7 cellular contexts compared by ENCODE assay signal in the genomic region with DNA sequence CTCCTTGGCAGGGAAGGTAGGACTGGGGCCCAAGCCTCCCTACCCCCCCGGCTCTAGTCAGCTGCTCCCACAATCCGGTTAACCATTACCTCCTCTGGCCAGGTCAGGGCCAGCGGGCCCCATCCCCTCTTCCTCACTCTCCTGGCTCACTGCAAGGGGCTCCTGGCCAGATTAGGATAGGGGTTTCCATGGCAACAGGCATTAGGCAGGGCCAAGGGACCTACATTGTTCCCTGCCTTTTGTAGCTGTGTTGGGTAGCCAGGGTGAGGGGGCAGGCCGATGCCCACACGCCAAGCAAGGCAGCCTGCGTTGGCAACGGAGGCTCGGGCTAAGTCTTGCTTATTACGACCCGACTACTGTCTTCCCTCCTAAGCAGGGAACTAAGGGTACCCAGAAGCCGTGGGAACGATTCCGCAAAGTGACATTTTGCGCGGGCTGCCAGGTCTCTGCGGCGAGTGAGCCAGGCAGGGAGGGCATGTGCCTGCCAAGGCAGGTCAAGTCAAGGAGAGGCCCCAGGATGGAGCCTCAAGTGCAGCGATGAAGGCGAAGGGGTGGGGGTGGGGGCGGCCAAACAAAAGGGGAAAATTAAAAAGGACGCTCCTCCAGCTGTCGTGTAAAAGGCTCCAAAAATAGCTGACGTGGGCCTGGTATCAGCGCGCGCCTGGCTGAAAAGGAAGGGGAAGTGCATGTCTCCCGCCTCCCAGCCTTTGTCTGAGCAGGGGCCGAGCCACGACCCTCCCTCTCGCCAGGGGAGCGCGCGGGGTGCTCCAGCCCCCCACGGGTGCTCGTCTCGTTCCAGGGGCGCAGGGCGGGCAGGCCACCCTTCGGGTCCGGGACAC. TPM values are rescaled to one million over a fixed set of nuclear protein-coding genes. Genes with fewer than 3 reads are reported as not detected.
DNase-seq lines count a peak whose midpoint lies in the region; ATAC-seq, FAIRE-seq and TF ChIP-seq lines count a peak whose summit lies in the region.

No MANE protein-coding gene starts in this region.

- intact Hi-C loops in lower lobe of right lung (cut with DNase I): no loop called here

- no peaks in the 10 kb centered on the region for H4K20me1 ChIP-seq in SU-DHL-6 (ENCODE audit: low read depth, low read length)

- peak overlapping the region; percentile 73 for H2AFZ ChIP-seq in SU-DHL-6 (ENCODE audit: low read depth, low read length, severe bottlenecking)

- FAIRE-seq in GM12892 (lab: Jason Lieb, UNC): peak; percentile 83

- DNase-seq in GM12892 (ENCODE audit: insufficient read length): no peak
- peak; percentile 29 for DNase-seq in HT-29 (ENCODE audit: low spot score)
- peak; percentile 76 for DNase-seq in ecto neural progenitor cell (ENCODE audit: low spot score)
- peak; percentile 74 for DNase-seq in lower lobe of right lung
- DNase-seq in stimulated activated naive CD8-positive, alpha-beta T cell treated with anti-CD3 and anti-CD28 coated beads, Interleukin-15, amount 100 ng/mL, for 72 hours: peak; percentile 16 to 42
- DNase-seq in GM19238 (ENCODE audit: insufficient read length, low spot score): no peak

- no peaks in the 10 kb centered on the region for H3K9me3 ChIP-seq in SU-DHL-6 (ENCODE audit: insufficient read depth, low read length)
- H3K9me3 ChIP-seq in lower lobe of right lung: no peaks in the 10 kb centered on the region

- no peaks in the 10 kb centered on the region for H3K27me3 ChIP-seq in SU-DHL-6 (ENCODE audit: low read length)
- no peaks in the 10 kb centered on the region for H3K27me3 ChIP-seq in lower lobe of right lung (ENCODE audit: low read depth)

- H3K36me3 ChIP-seq in SU-DHL-6 (ENCODE audit: low read length) (no peaks in the 10 kb centered on the region), lower lobe of right lung (no peaks in the 10 kb centered on the region)

- TF ChIP-seq CTCF in SU-DHL-6 (IDR thresholded peaks at IDR 0.05; ENCODE audit: insufficient read depth, low read length, poor library complexity, severe bottlenecking) (no peak), lower lobe of right lung (IDR thresholded peaks at IDR 0.05) (no peak)

- no peaks in the 10 kb centered on the region for H3K9me2 ChIP-seq in SU-DHL-6 (replicated peaks; ENCODE audit: insufficient read depth, low read length)

- peak overlapping the region; percentile 4; the same call in 1 of the 2 replicates for H3K27ac ChIP-seq in SU-DHL-6 (ENCODE audit: low read depth, low read length)
- peak overlapping the region; percentile 94 for H3K27ac ChIP-seq in lower lobe of right lung

- H3F3A ChIP-seq in SU-DHL-6 (ENCODE audit: insufficient read depth): peaks cover 14% of the 10 kb centered on the region

- no peaks in the 10 kb centered on the region for H3K27me3 Mint-ChIP-seq in stimulated activated naive CD8-positive, alpha-beta T cell treated with anti-CD3 and anti-CD28 coated beads, Interleukin-15, amount 100 ng/mL, for 72 hours

- H3K4me2 ChIP-seq in SU-DHL-6 (ENCODE audit: low read depth, low read length, poor library complexity, severe bottlenecking): peak overlapping the region; percentile 85

- H3K79me2 ChIP-seq in SU-DHL-6 (ENCODE audit: insufficient read depth, low read length): no peaks in the 10 kb centered on the region

- ATAC-seq in lower lobe of right lung: peak; percentile 19 to 30
- ATAC-seq in stimulated activated naive CD8-positive, alpha-beta T cell treated with anti-CD3 and anti-CD28 coated beads, Interleukin-15, amount 100 ng/mL, for 72 hours: no peak

- peak overlapping the region; percentile 86 to 91 for H3K4me3 Mint-ChIP-seq in stimulated activated naive CD8-positive, alpha-beta T cell treated with anti-CD3 and anti-CD28 coated beads, Interleukin-15, amount 100 ng/mL, for 72 hours

- peaks cover 49% of the 10 kb centered on the region for H3K4me1 ChIP-seq in lower lobe of right lung

- no peaks in the 10 kb centered on the region for H3K9me3 Mint-ChIP-seq in stimulated activated naive CD8-positive, alpha-beta T cell treated with anti-CD3 and anti-CD28 coated beads, Interleukin-15, amount 100 ng/mL, for 72 hours

- no peak for TF ChIP-seq POLR2A in GM12892 (IDR thresholded peaks at IDR 0.05; ENCODE audit: low read depth, low read length)

- H3K4me3 ChIP-seq in SU-DHL-6 (ENCODE audit: insufficient read depth, low read length, poor library complexity, severe bottlenecking): peak overlapping the region; percentile 79
- peak overlapping the region; percentile 84 for H3K4me3 ChIP-seq in lower lobe of right lung

- H3K27ac Mint-ChIP-seq in stimulated activated naive CD8-positive, alpha-beta T cell treated with anti-CD3 and anti-CD28 coated beads, Interleukin-15, amount 100 ng/mL, for 72 hours: peak overlapping the region; percentile 71 to 96

- peak overlapping the region; percentile 80 for H3K9ac ChIP-seq in SU-DHL-6 (ENCODE audit: low read length)

- H3K4me1 Mint-ChIP-seq in stimulated activated naive CD8-positive, alpha-beta T cell treated with anti-CD3 and anti-CD28 coated beads, Interleukin-15, amount 100 ng/mL, for 72 hours: peaks cover 60% of the 10 kb centered on the region

RNA-seq across cellular contexts. Expression of gene IDH2, which starts 0.9 kb away (rescaled TPM):
- 147 TPM for polyA plus RNA-seq in GM12892 (2012; ENCODE audit: missing spikeins)
- total RNA-seq in HT-29 (2014; rRNA removed; shearing (Covaris generic)): 177 and 202 TPM in 2 replicates
- total RNA-seq in lower lobe of right lung: 46.7 TPM

Comparison
In these comparisons a context has a peak if more than half of its experiments do, and no peak if none do; other contexts are left out.
1. DNase-seq: peak in HT-29 (single experiment), ecto neural progenitor cell (single experiment), lower lobe of right lung (single experiment) and stimulated activated naive CD8-positive, alpha-beta T cell treated with anti-CD3 and anti-CD28 coated beads, Interleukin-15, amount 100 ng/mL, for 72 hours (2 of 2); none in GM12892 (single experiment) and GM19238 (single experiment).